In the genomic region with DNA sequence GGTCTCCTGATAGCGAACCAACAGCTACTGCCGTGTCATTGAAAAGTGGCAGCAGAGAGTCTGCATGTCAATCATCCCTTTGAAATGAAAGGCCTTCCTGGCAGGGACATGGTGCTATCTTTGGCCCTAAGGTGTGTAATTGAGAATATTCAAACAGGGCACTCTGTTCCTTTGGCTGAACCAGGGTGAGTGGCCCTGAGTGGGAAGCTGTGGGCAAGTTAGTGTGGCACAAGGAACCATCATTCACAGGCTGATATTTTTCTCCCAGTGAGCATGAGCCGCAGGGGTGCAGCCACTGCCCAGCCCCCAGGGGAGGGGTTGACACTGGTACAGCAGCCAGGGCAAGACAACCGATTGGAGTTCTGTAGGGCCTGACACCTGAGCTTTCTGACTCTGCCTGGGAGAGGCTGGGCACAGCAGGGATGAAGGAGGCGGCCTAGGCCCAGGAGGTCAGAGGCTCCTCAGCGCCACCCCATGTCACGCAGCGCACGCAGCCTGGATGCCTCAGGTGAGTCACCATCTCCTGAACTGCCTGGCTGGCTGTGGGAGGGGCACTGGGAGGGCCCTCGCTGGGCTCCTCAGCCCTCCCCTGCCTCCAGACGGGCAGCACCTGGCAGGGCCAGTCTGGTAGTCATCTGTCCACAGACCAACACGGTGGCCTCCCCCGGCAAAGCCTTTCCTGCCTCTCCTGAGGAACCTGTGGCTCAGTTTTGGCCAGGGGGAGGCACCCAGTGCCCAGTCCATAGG, we compare ENCODE assay signal across 8 cellular contexts. TPM values are rescaled to one million over a fixed set of nuclear protein-coding genes. Genes with fewer than 3 reads are reported as not detected.
DNase-seq lines count a peak whose midpoint lies in the region; ATAC-seq and FAIRE-seq lines count a peak whose summit lies in the region.

No MANE protein-coding gene starts in this region.

- peak; percentile 84 for ATAC-seq in left colon

- DNase-seq in activated effector memory CD4-positive, alpha-beta T cell treated with anti-CD3 and anti-CD28 coated beads, Interleukin-2, amount 50 U/mL, for 16 hours, result peak; percentile 57
- DNase-seq in activated effector memory CD4-positive, alpha-beta T cell treated with Interleukin-2 at 50 U/mL for 16 hours, result no peak
- DNase-seq in astrocyte of the hippocampus (ENCODE audit: low read depth, low spot score), result peak; percentile 18
- peak; percentile 91 to 95 for DNase-seq in left colon
- peak; percentile 86 for DNase-seq in urothelium cell line (ENCODE audit: low spot score)
- no peak for DNase-seq in stimulated activated naive CD4-positive, alpha-beta T cell treated with Interleukin-2 at 50 U/mL for 16 hours (lab: John Stamatoyannopoulos, UW)
- no peak for DNase-seq in foreskin melanocyte
- DNase-seq in NCI-H128 (lab: John Stamatoyannopoulos, UW; ENCODE audit: unreplicated experiment), result no peak

- intact Hi-C loops in left colon (cut with DNase I, micrococcal nuclease), result no loop called here

- no peak for FAIRE-seq in urothelium cell line (lab: Jason Lieb, UNC)

RNA-seq across cellular contexts. Expression of gene QSOX1, which starts 13.2 kb away (rescaled TPM):
- 100 to 1,000 TPM; 254 to 280 TPM for total RNA-seq in left colon

Comparison
In these comparisons a context has a peak if more than half of its experiments do, and no peak if none do; other contexts are left out.
1. DNase-seq: peak in activated effector memory CD4-positive, alpha-beta T cell treated with anti-CD3 and anti-CD28 coated beads, Interleukin-2, amount 50 U/mL, for 16 hours (single experiment), astrocyte of the hippocampus (single experiment), left colon (2 of 2) and urothelium cell line (single experiment); none in activated effector memory CD4-positive, alpha-beta T cell treated with Interleukin-2 at 50 U/mL for 16 hours (single experiment), stimulated activated naive CD4-positive, alpha-beta T cell treated with Interleukin-2 at 50 U/mL for 16 hours (single experiment), foreskin melanocyte (single experiment) and NCI-H128 (single experiment).